In genomic region chr1:90714521-90714951, GRCh38 we compare ENCODE assay signal across 19 cellular contexts. TPM values are rescaled to one million over a fixed set of nuclear protein-coding genes. Genes with fewer than 3 reads are reported as not detected.
DNase-seq lines count a peak whose midpoint lies in the region; ATAC-seq and TF ChIP-seq lines count a peak whose summit lies in the region.
"Had no signal": no experiment of that assay in that cellular context is flagged by ENCODE, and none has a peak within 500 bp of the region (broad histone marks: within the 10 kb centered on the region; RNA-seq: fewer than 3 reads in every experiment).

No MANE protein-coding gene starts in this region.

- no peak for ATAC-seq in memory B cell (ENCODE audit: low read depth)

- CTCF ChIA-PET in Caco-2 (lab: Charles Lee) = no interaction called here

- peak overlapping the region in 1 of 2 experiments; percentile 1; a peak in 1 of 5 replicates for H3K4me3 Mint-ChIP-seq in H9
- H3K4me3 Mint-ChIP-seq in memory B cell = no peak overlapping the region
- H3K4me3 Mint-ChIP-seq in activated T-cell treated with anti-CD3 and anti-CD28 coated beads, Interleukin-2, amount 50 U/mL, for 24 hours = no peak overlapping the region
- H3K4me3 Mint-ChIP-seq in Caco-2 (ENCODE audit: unreplicated experiment) = no peak overlapping the region

- no peak overlapping the region for H2BK20ac ChIP-seq in H9 (ENCODE audit: low read depth, low read length, poor library complexity, severe bottlenecking)

- peaks cover 3% of the 10 kb centered on the region for H3K23me2 ChIP-seq in H9 (ENCODE audit: insufficient read length, low read depth, low read length, poor library complexity, severe bottlenecking)

- no peaks in the 10 kb centered on the region for H3K79me2 ChIP-seq in H9 (ENCODE audit: insufficient read depth, low read length)

- no peak overlapping the region for H2BK15ac ChIP-seq in H9 (ENCODE audit: low read depth, low read length)

- H3K18ac ChIP-seq in H9 (ENCODE audit: insufficient read length, low read depth, low read length) = no peak overlapping the region

- no peaks in the 10 kb centered on the region; a peak in 1 of 7 replicates for H3K36me3 Mint-ChIP-seq in H9 (ENCODE audit: insufficient read depth in 1 of 3, low read depth in 3 of 3)
- H3K36me3 Mint-ChIP-seq in memory B cell = peaks cover 6% of the 10 kb centered on the region
- H3K36me3 Mint-ChIP-seq in activated T-cell treated with anti-CD3 and anti-CD28 coated beads, Interleukin-2, amount 50 U/mL, for 24 hours (ENCODE audit: low read depth) = no peaks in the 10 kb centered on the region
- H3K36me3 Mint-ChIP-seq in Caco-2 (ENCODE audit: insufficient read depth, unreplicated experiment) = no peaks in the 10 kb centered on the region

- H3K9me3 Mint-ChIP-seq in H9 (peaks cover 3 to 6% of the 10 kb centered on the region in 2 experiments; a peak in 3 of 5 replicates), memory B cell (no peaks in the 10 kb centered on the region), Caco-2 (ENCODE audit: unreplicated experiment) (no peaks in the 10 kb centered on the region)
- no peaks in the 10 kb centered on the region for H3K9me3 Mint-ChIP-seq in activated T-cell treated with anti-CD3 and anti-CD28 coated beads, Interleukin-2, amount 50 U/mL, for 24 hours

- in situ Hi-C loops in G401 (cut with HindIII; ENCODE audit: low sequenced_read_pairs) = no loop called here

- H4K20me1 ChIP-seq in H9 (ENCODE audit: control insufficient read depth, insufficient read depth, insufficient read length) = peaks cover 5% of the 10 kb centered on the region

- H4K5ac ChIP-seq in H9 (ENCODE audit: insufficient read length, low read depth, low read length) = no peak overlapping the region

- no peak overlapping the region for H2BK12ac ChIP-seq in H9 (ENCODE audit: insufficient read length, low read depth, low read length)

- no peak overlapping the region for H2AFZ ChIP-seq in H9 (ENCODE audit: low read length)
- H2AFZ ChIP-seq: GM23248 had no signal

- H3K27me3 ChIP-seq in H9 (ENCODE audit: insufficient read depth, low read length) = peaks cover 92% of the 10 kb centered on the region
- H3K27me3 ChIP-seq in Caco-2 (replicated peaks; ENCODE audit: control insufficient read depth, insufficient read depth, low read length) = no peaks in the 10 kb centered on the region

- WGBS in H9 (ENCODE audit: extremely low coverage, insufficient read length, low lambda C conversion rate) = no CpG with 5 or more reads among the region's 14 CpGs

- TF ChIP-seq CTCF in H9 (conservative IDR thresholded peaks at IDR 0.05) (no peak), Caco-2 (IDR thresholded peaks at IDR 0.05; ENCODE audit: insufficient read depth in 1 of 2, low read depth in 1 of 2, low read length in 1 of 2, severe bottlenecking in 1 of 2, unreplicated experiment in 1 of 2) (no peak)

- no peak overlapping the region for H3K23ac ChIP-seq in H9 (ENCODE audit: insufficient read length, low read depth, low read length)

- H3K9me3 ChIP-seq in H9 (ENCODE audit: control insufficient read depth, low read depth, low read length) = no peaks in the 10 kb centered on the region
- H3K9me3 ChIP-seq in Caco-2 = no peaks in the 10 kb centered on the region
- H3K9me3 ChIP-seq: SK-N-SH had no signal

- no peak overlapping the region for H3T11ph ChIP-seq in H9 (ENCODE audit: low read length)

- H3K79me1 ChIP-seq in H9 (ENCODE audit: insufficient read depth, low read depth, low read length, poor library complexity, severe bottlenecking) = no peaks in the 10 kb centered on the region

- H4K8ac ChIP-seq in H9 (replicated peaks; ENCODE audit: insufficient read length, low read depth, low read length) = no peak overlapping the region

- POLR2A ChIA-PET in Caco-2 (lab: Charles Lee) = no interaction called here

- H3K27ac ChIP-seq in H9 (ENCODE audit: insufficient read length, low read depth, low read length) = no peak overlapping the region
- H3K27ac ChIP-seq: C4-2B, GM23248 had no signal

- DNase-seq in G401 (ENCODE audit: low spot score) (peak; percentile 56), H9 (peak; percentile 46), cerebellum (ENCODE audit: low spot score) (peak; percentile 26), memory B cell (ENCODE audit: low spot score in 2 of 2) (no peak), HPDE6-E6E7 (ENCODE audit: extremely low spot score) (no peak), Caco-2 (no peak), HT-29 (ENCODE audit: low spot score) (no peak)
- no peak for DNase-seq in activated T-cell treated with anti-CD3 and anti-CD28 coated beads, Interleukin-2, amount 50 U/mL, for 24 hours
- DNase-seq: DMS153, GM23248, KG1, NCI-H1092, NCI-H2081 treated with DMSO at 0.1 percent for 48 hours, NCI-H510A, Right ventricle myocardium superior, SK-N-SH had no signal

- no peak overlapping the region for H3K9ac ChIP-seq in H9 (ENCODE audit: extremely low read depth, insufficient read length, low read length)
- H3K9ac ChIP-seq: GM23248, SK-N-SH had no signal

- H2BK5ac ChIP-seq in H9 (ENCODE audit: insufficient read length, low read length) = no peak overlapping the region

- H3K27me3 Mint-ChIP-seq in H9 (ENCODE audit: low read depth) = peaks cover 98% of the 10 kb centered on the region
- peaks cover 39% of the 10 kb centered on the region for H3K27me3 Mint-ChIP-seq in memory B cell
- H3K27me3 Mint-ChIP-seq in activated T-cell treated with anti-CD3 and anti-CD28 coated beads, Interleukin-2, amount 50 U/mL, for 24 hours = peaks cover 91% of the 10 kb centered on the region
- H3K27me3 Mint-ChIP-seq in Caco-2 (ENCODE audit: insufficient read depth, unreplicated experiment) = peaks cover 13% of the 10 kb centered on the region

- intact Hi-C loops in Caco-2 (cut with micrococcal nuclease; ENCODE audit: unreplicated experiment) = no loop called here

- H3K4me3 ChIP-seq in Caco-2 (ENCODE audit: low read depth, low read length) = no peak overlapping the region
- H3K4me3 ChIP-seq: GM23248 had no signal

- no peaks in the 10 kb centered on the region for H3K36me3 ChIP-seq in Caco-2 (ENCODE audit: control insufficient read depth, insufficient read depth, low read length)

- H3K4me2 ChIP-seq in H9 (ENCODE audit: insufficient read depth, insufficient read length, low read length) = peak overlapping the region; percentile 15
- H3K4me2 ChIP-seq: SK-N-SH had no signal

- H2AK5ac ChIP-seq in H9 (ENCODE audit: insufficient read length, low read length) = no peak overlapping the region

- no peak overlapping the region for H3K14ac ChIP-seq in H9 (ENCODE audit: insufficient read depth, low read length)

- BruUV-seq in Caco-2 (replicated peaks; lab: Mats Ljungman, UMichigan) = no TSS peak

- H3K4me1 ChIP-seq in H9 (ENCODE audit: insufficient read depth, low read length) (peaks cover 2% of the 10 kb centered on the region; the same call in 1 of the 2 replicates), Caco-2 (no peaks in the 10 kb centered on the region)

- no peak overlapping the region for H2BK120ac ChIP-seq in H9 (ENCODE audit: low read depth, low read length, poor library complexity, severe bottlenecking)

- H3K4me1 Mint-ChIP-seq in H9 (peaks cover 23 to 68% of the 10 kb centered on the region in 2 experiments), memory B cell (peaks cover 4% of the 10 kb centered on the region), Caco-2 (ENCODE audit: low read depth, unreplicated experiment) (no peaks in the 10 kb centered on the region)
- H3K4me1 Mint-ChIP-seq in activated T-cell treated with anti-CD3 and anti-CD28 coated beads, Interleukin-2, amount 50 U/mL, for 24 hours (ENCODE audit: low read depth) = peaks cover 22% of the 10 kb centered on the region

- no peak overlapping the region for H4K91ac ChIP-seq in H9 (ENCODE audit: insufficient read length, low read depth, low read length)

- no peak overlapping the region for H3K4ac ChIP-seq in H9 (ENCODE audit: low read depth, low read length)

- H3K27ac Mint-ChIP-seq in H9 (no peak overlapping the region), memory B cell (peak overlapping the region; percentile 9), Caco-2 (ENCODE audit: unreplicated experiment) (no peak overlapping the region)
- no peak overlapping the region for H3K27ac Mint-ChIP-seq in activated T-cell treated with anti-CD3 and anti-CD28 coated beads, Interleukin-2, amount 50 U/mL, for 24 hours

- no peak overlapping the region for H3K56ac ChIP-seq in H9 (ENCODE audit: insufficient read length, low read depth, low read length)

RNA-seq across cellular contexts. Expression of gene BARHL2, which starts 2.6 kb away (rescaled TPM):
- total RNA-seq in G401 (2014; rRNA removed; shearing (Covaris generic)) = 0.06 and 0.07 TPM in 2 replicates
- total RNA-seq in H9 (2021) (not detected in 2 replicates), cerebellum (1.5 TPM), Caco-2 (2022) (not detected in 2 replicates)
- not detected in 2 replicates for total RNA-seq in HT-29 (2014; rRNA removed; shearing (Covaris generic))
- total RNA-seq: GM23248, HepG2, M059J, Right ventricle myocardium superior had no signal

Comparison
In these comparisons a context has a peak if more than half of its experiments do, and no peak if none do; other contexts are left out.
1. DNase-seq: peak in G401 (single experiment), H9 (single experiment) and cerebellum (single experiment); none in memory B cell (0 of 2), activated T-cell treated with anti-CD3 and anti-CD28 coated beads, Interleukin-2, amount 50 U/mL, for 24 hours (single experiment), HPDE6-E6E7 (single experiment), Caco-2 (0 of 2) and HT-29 (single experiment).